Comparison of ENCODE assay signal across 8 cellular contexts in genomic region chr2:69305712-69306611, GRCh38.
DNase-seq lines count a peak whose midpoint lies in the region; ATAC-seq and TF ChIP-seq lines count a peak whose summit lies in the region.

No MANE protein-coding gene starts in this region.

- no peak for ATAC-seq in stimulated activated naive CD8-positive, alpha-beta T cell treated with anti-CD3 and anti-CD28 coated beads, Interleukin-15, Interleukin-2, amounts not matched to agents 100 U/mL and 50 U/mL, for 24 hours
- ATAC-seq in GM19452 (IDR thresholded peaks at IDR 0.05; ENCODE audit: unreplicated experiment): no peak

- DNase-seq in stimulated activated naive CD8-positive, alpha-beta T cell treated with anti-CD3 and anti-CD28 coated beads, Interleukin-15, Interleukin-2, amounts not matched to agents 100 U/mL and 50 U/mL, for 24 hours: no peak
- peak; percentile 40 to 65 for DNase-seq in cardiac fibroblast (ENCODE audit: low read depth in 2 of 2)
- no peak for DNase-seq in caudate nucleus (lab: John Stamatoyannopoulos, UW)
- no peak for DNase-seq in stimulated activated naive CD4-positive, alpha-beta T cell (lab: John Stamatoyannopoulos, UW)
- DNase-seq in activated naive CD4-positive, alpha-beta T cell (lab: John Stamatoyannopoulos, UW): no peak

- no peak overlapping the region for H3K27ac Mint-ChIP-seq in stimulated activated naive CD8-positive, alpha-beta T cell treated with anti-CD3 and anti-CD28 coated beads, Interleukin-15, Interleukin-2, amounts not matched to agents 100 ng/mL and 50 ng/mL, for 24 hours

- H3K4me1 Mint-ChIP-seq in stimulated activated naive CD8-positive, alpha-beta T cell treated with anti-CD3 and anti-CD28 coated beads, Interleukin-15, Interleukin-2, amounts not matched to agents 100 ng/mL and 50 ng/mL, for 24 hours (ENCODE audit: low read depth): peaks cover 17% of the 10 kb centered on the region

- H3K4me3 ChIP-seq in cardiac fibroblast (replicated peaks in 1 of 2; ENCODE audit: low read depth in 2 of 2, low read length in 2 of 2) (peak overlapping the region; percentile 44 to 59), mononuclear cell (ENCODE audit: low read length) (peak overlapping the region; percentile 29)

- peaks cover 20% of the 10 kb centered on the region for H3K4me1 ChIP-seq in mononuclear cell (ENCODE audit: insufficient read depth, low read length)

- no peaks in the 10 kb centered on the region for H3K36me3 Mint-ChIP-seq in stimulated activated naive CD8-positive, alpha-beta T cell treated with anti-CD3 and anti-CD28 coated beads, Interleukin-15, Interleukin-2, amounts not matched to agents 100 ng/mL and 50 ng/mL, for 24 hours (ENCODE audit: low read depth)

- H3K4me3 Mint-ChIP-seq in stimulated activated naive CD8-positive, alpha-beta T cell treated with anti-CD3 and anti-CD28 coated beads, Interleukin-15, Interleukin-2, amounts not matched to agents 100 ng/mL and 50 ng/mL, for 24 hours: peak overlapping the region; percentile 69

- no peak for TF ChIP-seq CTCF in cardiac fibroblast (IDR thresholded peaks at IDR 0.05; ENCODE audit: low read depth, low read length)

- H3K27me3 Mint-ChIP-seq in stimulated activated naive CD8-positive, alpha-beta T cell treated with anti-CD3 and anti-CD28 coated beads, Interleukin-15, Interleukin-2, amounts not matched to agents 100 ng/mL and 50 ng/mL, for 24 hours: peaks cover 28% of the 10 kb centered on the region

- no peaks in the 10 kb centered on the region for H3K9me3 Mint-ChIP-seq in stimulated activated naive CD8-positive, alpha-beta T cell treated with anti-CD3 and anti-CD28 coated beads, Interleukin-15, Interleukin-2, amounts not matched to agents 100 ng/mL and 50 ng/mL, for 24 hours

- H3K27ac ChIP-seq in caudate nucleus (ENCODE audit: low read depth, low read length): no peak overlapping the region

- peaks cover 21% of the 10 kb centered on the region for H3K27me3 ChIP-seq in mononuclear cell (ENCODE audit: insufficient read depth, low read length)

- no peaks in the 10 kb centered on the region for H3K9me3 ChIP-seq in mononuclear cell (ENCODE audit: low read depth, low read length)

Comparison
In these comparisons a context has a peak if more than half of its experiments do, and no peak if none do; other contexts are left out.
1. DNase-seq: peak in cardiac fibroblast (2 of 2); none in stimulated activated naive CD8-positive, alpha-beta T cell treated with anti-CD3 and anti-CD28 coated beads, Interleukin-15, Interleukin-2, amounts not matched to agents 100 U/mL and 50 U/mL, for 24 hours (single experiment), caudate nucleus (0 of 61), stimulated activated naive CD4-positive, alpha-beta T cell (0 of 6) and activated naive CD4-positive, alpha-beta T cell (0 of 4).